In genomic region chr1:8407652-8408051, GRCh38 we compare ENCODE assay signal across 8 cellular contexts.
A peak's percentile ranks its signal among the peaks of the same experiment; 100 is the strongest.
DNase-seq lines count a peak whose midpoint lies in the region; ATAC-seq and TF ChIP-seq lines count a peak whose summit lies in the region.
"Had no signal": no experiment of that assay in that cellular context is flagged by ENCODE, and none has a peak within 500 bp of the region (broad histone marks: within the 10 kb centered on the region; RNA-seq: fewer than 3 reads in every experiment).

No MANE protein-coding gene starts in this region.

- H3K36me3 ChIP-seq in HUES64 (ENCODE audit: insufficient read depth, low read length): peaks cover 15% of the 10 kb centered on the region; the same call in 1 of the 2 replicates
- peaks cover 6 to 20% of the 10 kb centered on the region in 2 donors for H3K36me3 ChIP-seq in ascending aorta
- peaks cover 2 to 3% of the 10 kb centered on the region in 2 donors for H3K36me3 ChIP-seq in lung (ENCODE audit: control insufficient read depth in 2 of 2, insufficient read depth in 2 of 2, low read length in 2 of 2)
- H3K36me3 ChIP-seq in subcutaneous abdominal adipose tissue (ENCODE audit: control insufficient read depth in 5 of 5, insufficient read depth in 5 of 5, low read length in 5 of 5): peaks cover 0 to 22% (median 13%) of the 10 kb centered on the region in 5 donors

- WGBS in HUES64: 75% methylated on average over 5 of the region's 5 CpGs
- 68 to 88% methylated on average over 5 of the region's 5 CpGs for WGBS in lung, 2 donors

- ATAC-seq in lung (ENCODE audit: insufficient read depth, low FRiP score) (no peak), HG03460 (IDR thresholded peaks at IDR 0.05; ENCODE audit: unreplicated experiment) (no peak)

- H3K27me3 ChIP-seq in HUES64 (ENCODE audit: insufficient read depth, low read length) (no peaks in the 10 kb centered on the region), ascending aorta (no peaks in the 10 kb centered on the region), lung (ENCODE audit: control insufficient read depth, insufficient read depth) (no peaks in the 10 kb centered on the region), subcutaneous abdominal adipose tissue (ENCODE audit: control insufficient read depth in 5 of 5, insufficient read depth in 4 of 5, low read length in 5 of 5) (no peaks in the 10 kb centered on the region)

- H3K4me3 ChIP-seq in HUES64 (ENCODE audit: low read length) (peak overlapping the region; percentile 18; the same call in 1 of the 2 replicates), ascending aorta (peak overlapping the region in 1 of 2 donors; percentile 40), lung (no peak overlapping the region), subcutaneous abdominal adipose tissue (ENCODE audit: low read depth in 1 of 5, low read length in 5 of 5) (peak overlapping the region in 3 of 5 donors; percentile 16 to 46 (median 45))

- H3K27ac ChIP-seq in HUES64 (ENCODE audit: low read depth, low read length) (peak overlapping the region; percentile 65), ascending aorta (peak overlapping the region; percentile 77 to 78), lung (ENCODE audit: low read depth in 1 of 2, low read length in 1 of 2) (peak overlapping the region; percentile 86 to 89), subcutaneous abdominal adipose tissue (ENCODE audit: low read depth, low read length) (peak overlapping the region; percentile 100)

- intact Hi-C loops in ascending aorta (cut with DNase I): loop anchor here (1.0 kb wide), 1 partner anchor 34 kb away; no protein-coding TSS in a partner anchor

- no peak for DNase-seq in ascending aorta (ENCODE audit: low spot score in 2 of 2)
- no peak for DNase-seq in lung (ENCODE audit: low spot score)
- no peak for DNase-seq in anterior cingulate cortex (lab: John Stamatoyannopoulos, UW)
- no peak for DNase-seq in COLO829 (ENCODE audit: low spot score)
- DNase-seq: NCI-H526 had no signal

- H3K9ac ChIP-seq in HUES64 (ENCODE audit: low read depth, low read length) (peak overlapping the region; percentile 53; the same call in 1 of the 2 replicates), subcutaneous abdominal adipose tissue (ENCODE audit: low read length in 5 of 5) (peak overlapping the region; percentile 60 to 92 (median 70))

- H3K9me3 ChIP-seq in HUES64 (ENCODE audit: insufficient read depth, low read depth, low read length) (no peaks in the 10 kb centered on the region), ascending aorta (no peaks in the 10 kb centered on the region), lung (ENCODE audit: control insufficient read depth in 2 of 2, insufficient read depth in 1 of 2, low read length in 1 of 2) (no peaks in the 10 kb centered on the region), subcutaneous abdominal adipose tissue (ENCODE audit: control insufficient read depth in 5 of 5, low read length in 5 of 5) (no peaks in the 10 kb centered on the region)

- H3K4me1 ChIP-seq in HUES64 (ENCODE audit: insufficient read depth, low read length) (peaks cover 61% of the 10 kb centered on the region), ascending aorta (peaks cover 17 to 61% of the 10 kb centered on the region in 2 donors), lung (ENCODE audit: control insufficient read depth in 2 of 2, insufficient read depth in 2 of 2, low read length in 2 of 2) (peaks cover 13 to 55% of the 10 kb centered on the region in 2 donors), subcutaneous abdominal adipose tissue (ENCODE audit: control insufficient read depth in 5 of 5, insufficient read depth in 5 of 5, low read length in 5 of 5) (peaks cover 36 to 68% (median 66%) of the 10 kb centered on the region in 5 donors)

- TF ChIP-seq CTCF in ascending aorta (IDR thresholded peaks at IDR 0.05) (no peak), lung (IDR thresholded peaks at IDR 0.05; ENCODE audit: control extremely low read depth, extremely low read depth) (no peak)
